In genomic region chr9:7946458-7946857, GRCh38 we compare ENCODE assay signal across 30 cellular contexts.
"Had no signal": no experiment of that assay in that cellular context is flagged by ENCODE, and none has a peak within 500 bp of the region (broad histone marks: within the 10 kb centered on the region; RNA-seq: fewer than 3 reads in every experiment).

No MANE protein-coding gene starts in this region.

- H3K27ac ChIP-seq: colonic mucosa, dorsolateral prefrontal cortex, epithelial cell of prostate, esophagus squamous epithelium, gastrocnemius medialis, heart right ventricle, left lung, lower lobe of right lung had no signal

- H3K36me3 ChIP-seq: colonic mucosa, esophagus squamous epithelium, gastrocnemius medialis, heart right ventricle, left lung, lower lobe of right lung had no signal

- H3K4me3 ChIP-seq: colonic mucosa, dorsolateral prefrontal cortex, esophagus squamous epithelium, gastrocnemius medialis, heart right ventricle, left lung, lower lobe of right lung, mucosa of descending colon had no signal

- H3K9me3 ChIP-seq: colonic mucosa, esophagus squamous epithelium, gastrocnemius medialis, lower lobe of right lung, mucosa of descending colon had no signal

- ATAC-seq: esophagus mucosa; gastrocnemius medialis; heart right ventricle; left cardiac atrium; left lung; left ventricle myocardium superior; lower lobe of right lung; mucosa of descending colon; naive thymus-derived CD8-positive, alpha-beta T cell had no signal

- H3K4me1 ChIP-seq: colonic mucosa, esophagus squamous epithelium, gastrocnemius medialis, left lung, lower lobe of right lung had no signal

- H3K27me3 ChIP-seq: colonic mucosa, dorsolateral prefrontal cortex, esophagus squamous epithelium, gastrocnemius medialis, heart right ventricle, left lung had no signal

- DNase-seq: colonic mucosa; dermis blood vessel endothelial cell; dorsolateral prefrontal cortex; effector CD4-positive, alpha-beta T cell; effector memory CD4-positive, alpha-beta T cell; endodermal cell; erythroblast; esophagus squamous epithelium; foreskin fibroblast; foreskin melanocyte; gastrocnemius medialis; glutamatergic neuron; head of caudate nucleus; heart right ventricle; hippocampal formation; immature natural killer cell; islet precursor cell; kidney; kidney glomerular epithelial cell; left cardiac atrium; left lung; left ventricle myocardium superior; lower lobe of right lung; mesenchymal stem cell; mucosa of descending colon; naive B cell; naive thymus-derived CD8-positive, alpha-beta T cell had no signal

- FAIRE-seq: endometrium, kidney had no signal
